ENCODE assay signal across 17 cellular contexts in the genomic region with DNA sequence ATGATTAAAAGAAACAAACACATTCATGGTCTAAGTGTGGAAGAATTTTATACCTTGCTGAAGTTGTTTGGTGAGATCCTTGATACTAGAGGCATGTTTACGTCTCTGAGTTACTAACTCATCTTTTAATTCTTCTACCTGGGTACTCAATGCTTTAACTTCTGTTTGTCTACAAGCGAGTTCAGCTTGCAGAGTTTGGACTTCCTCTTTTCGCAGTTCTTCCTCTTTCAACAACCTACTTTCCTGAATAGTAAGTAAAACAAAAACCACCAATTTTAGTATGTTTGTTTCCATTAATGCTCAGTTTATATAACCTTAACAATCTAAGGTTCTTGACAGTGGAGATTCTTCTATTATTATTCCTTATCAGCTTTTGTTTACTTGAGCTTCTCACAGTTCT. TPM values are rescaled to one million over a fixed set of nuclear protein-coding genes. Genes with fewer than 3 reads are reported as not detected.
A peak's percentile ranks its signal among the peaks of the same experiment; 100 is the strongest.
DNase-seq lines count a peak whose midpoint lies in the region; ATAC-seq, FAIRE-seq and TF ChIP-seq lines count a peak whose summit lies in the region.
"Had no signal": no experiment of that assay in that cellular context is flagged by ENCODE, and none has a peak within 500 bp of the region (broad histone marks: within the 10 kb centered on the region; RNA-seq: fewer than 3 reads in every experiment).

No MANE protein-coding gene starts in this region.

- no peak for TF ChIP-seq EP300 in suprapubic skin (IDR thresholded peaks at IDR 0.05)

- no peak overlapping the region for H3K27ac ChIP-seq in right atrium auricular region
- no peak overlapping the region for H3K27ac ChIP-seq in suprapubic skin
- H3K27ac ChIP-seq: dorsolateral prefrontal cortex, heart left ventricle, Peyer's patch had no signal

- no peaks in the 10 kb centered on the region for H3K9me3 ChIP-seq in right atrium auricular region
- no peaks in the 10 kb centered on the region for H3K9me3 ChIP-seq in suprapubic skin
- H3K9me3 ChIP-seq: heart left ventricle, Peyer's patch had no signal

- H3K36me3 ChIP-seq in right atrium auricular region (peaks cover 85% of the 10 kb centered on the region), suprapubic skin (peaks cover 90% of the 10 kb centered on the region)

- peak; percentile 78 for FAIRE-seq in GM18507 (lab: Jason Lieb, UNC)
- no peak for FAIRE-seq in RCC 7860 (lab: Jason Lieb, UNC)
- FAIRE-seq: D721Med had no signal

- H3K4me3 ChIP-seq in right atrium auricular region, result no peak overlapping the region
- no peak overlapping the region for H3K4me3 ChIP-seq in suprapubic skin
- H3K4me3 ChIP-seq: dorsolateral prefrontal cortex, heart left ventricle, lung, Peyer's patch had no signal

- ATAC-seq in GM21526 (IDR thresholded peaks at IDR 0.05; ENCODE audit: low FRiP score, unreplicated experiment) (peak; percentile 87), HG03520 (IDR thresholded peaks at IDR 0.05; ENCODE audit: unreplicated experiment) (peak; percentile 60)
- ATAC-seq: heart left ventricle had no signal

- H3K27me3 ChIP-seq in right atrium auricular region (no peaks in the 10 kb centered on the region), suprapubic skin (no peaks in the 10 kb centered on the region)
- H3K27me3 ChIP-seq: dorsolateral prefrontal cortex, heart left ventricle, Peyer's patch had no signal

- no peak for DNase-seq in GM18507 (ENCODE audit: extremely low spot score, insufficient read length, low read depth)
- DNase-seq in germinal center (ENCODE audit: low spot score), result peak; percentile 10
- DNase-seq in NCI-H1105 treated with DMSO at 0.1 percent for 48 hours (lab: John Stamatoyannopoulos, UW), result no peak
- DNase-seq in right atrium auricular region (ENCODE audit: low spot score), result no peak
- DNase-seq in suprapubic skin (ENCODE audit: low spot score in 2 of 2), result no peak
- no peak for DNase-seq in RCC 7860 (ENCODE audit: low spot score)
- DNase-seq: activated CD4-positive, CD25-positive, alpha-beta regulatory T cell treated with anti-CD3 and anti-CD28 coated beads, Interleukin-2, amount 50 U/mL, for 72 hours; dorsolateral prefrontal cortex; heart left ventricle; NCI-H1417 treated with DMSO at 0.1 percent for 48 hours; Peyer's patch; trophoblast cell had no signal

- H3K4me1 ChIP-seq in right atrium auricular region (peaks cover 0 to 9% of the 10 kb centered on the region in 2 donors), suprapubic skin (no peaks in the 10 kb centered on the region)
- H3K4me1 ChIP-seq: Peyer's patch had no signal

- no peak for TF ChIP-seq POLR2A in suprapubic skin (IDR thresholded peaks at IDR 0.05)

- 87% methylated on average over 3 of the region's 3 CpGs for WGBS in suprapubic skin

- TF ChIP-seq CTCF in right atrium auricular region (IDR thresholded peaks at IDR 0.05) (no peak), suprapubic skin (IDR thresholded peaks at IDR 0.05) (no peak)

RNA-seq across cellular contexts. Expression of a gene that starts 42.9 kb away (rescaled TPM):
- total RNA-seq in right atrium auricular region (10 to 100 TPM; 13.0 to 17.1 TPM), suprapubic skin (10 to 100 TPM; 39.0 to 87.8 (median 50.9) TPM)

RNA-seq across cellular contexts. Expression of a gene that starts 48.1 kb away (rescaled TPM):
- 1 to 10 TPM in 1 of 2 donors, under 1 TPM in 1; 0.12 to 1.1 TPM for total RNA-seq in right atrium auricular region
- under 1 TPM in 3 of 4 donors, not detected in 1; 0.17 to 0.42 (median 0.40) TPM for total RNA-seq in suprapubic skin
- total RNA-seq: pulmonary artery endothelial cell had no signal
